Comparison of ENCODE assay signal across 23 cellular contexts in the genomic region with DNA sequence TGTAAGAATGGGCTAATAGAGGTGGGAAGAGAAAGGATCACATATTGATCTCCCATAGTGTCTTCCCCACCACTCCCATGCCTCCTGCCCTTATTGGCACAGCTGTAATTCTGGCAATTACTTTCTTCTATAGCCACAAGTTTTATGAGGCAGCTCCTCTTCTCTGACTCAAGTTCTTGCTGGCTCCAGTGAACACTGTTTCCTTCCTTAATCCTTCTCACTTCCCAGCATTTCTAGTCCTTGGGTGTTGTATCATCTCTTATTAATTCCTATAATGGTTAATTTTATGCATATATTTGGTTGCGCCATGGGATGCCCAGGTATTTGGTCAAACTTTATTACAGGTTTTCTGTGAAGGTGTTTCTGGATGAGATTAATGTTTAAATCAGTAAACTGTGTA.
"Had no signal": no experiment of that assay in that cellular context is flagged by ENCODE, and none has a peak within 500 bp of the region (broad histone marks: within the 10 kb centered on the region; RNA-seq: fewer than 3 reads in every experiment).

No MANE protein-coding gene starts in this region.

- DNase-seq: activated CD4-positive, CD25-positive, alpha-beta regulatory T cell treated with anti-CD3 and anti-CD28 coated beads, Interleukin-2, amount 50 U/mL, for 72 hours; activated CD8-positive, alpha-beta memory T cell treated with anti-CD3 and anti-CD28 coated beads, Interleukin-2, amount 50 U/mL, for 4 hours; anterior cingulate cortex; caudate nucleus; dorsolateral prefrontal cortex; endodermal cell; foreskin melanocyte; glutamatergic neuron; hypothalamus; nucleus accumbens; stimulated activated CD4-positive, alpha-beta T cell treated with anti-CD3 and anti-CD28 coated beads, Interleukin-12 subunit alpha, Interleukin-12 subunit beta, amount 100 ng/mL, for 4 hours; stimulated activated CD4-positive, alpha-beta T cell treated with anti-CD3 and anti-CD28 coated beads, Interleukin-1b, Interleukin-23, amount 100 ng/mL, for 48 hours; stimulated activated CD8-positive, alpha-beta memory T cell treated with anti-CD3 and anti-CD28 coated beads, Interleukin-4, amount 100 ng/mL, for 48 hours; T-helper 17 cell; testis had no signal

- H3K9me3 Mint-ChIP-seq: brain, endodermal cell, nephron, type B pancreatic cell had no signal

- H3K27ac Mint-ChIP-seq: brain, endodermal cell, nephron, T-helper 17 cell, type B pancreatic cell had no signal

- H3K4me1 ChIP-seq: testis had no signal

- H3K4me3 ChIP-seq: dorsolateral prefrontal cortex, lung, testis had no signal

- H3K36me3 Mint-ChIP-seq: brain, type B pancreatic cell had no signal

- H3K27ac ChIP-seq: dorsolateral prefrontal cortex, epithelial cell of prostate, testis, VCaP had no signal

- H3K4me3 Mint-ChIP-seq: brain, endodermal cell, nephron, T-helper 17 cell, type B pancreatic cell had no signal

- H3K9me3 ChIP-seq: testis had no signal

- ATAC-seq: left lobe of liver, Right ventricle myocardium inferior, T-helper 17 cell had no signal

- H3K27me3 Mint-ChIP-seq: type B pancreatic cell had no signal

- H3K27me3 ChIP-seq: dorsolateral prefrontal cortex, testis had no signal

- H3K4me1 Mint-ChIP-seq: brain, endodermal cell, nephron had no signal
